8 cellular contexts compared by ENCODE assay signal in genomic region chr6:30740993-30741784, GRCh38. TPM values are rescaled to one million over a fixed set of nuclear protein-coding genes. Genes with fewer than 3 reads are reported as not detected.
A peak's percentile ranks its signal among the peaks of the same experiment; 100 is the strongest.
DNase-seq lines count a peak whose midpoint lies in the region; ATAC-seq, FAIRE-seq and TF ChIP-seq lines count a peak whose summit lies in the region.

No MANE protein-coding gene starts in this region.

- H3K4me3 ChIP-seq in GM23248, result peak overlapping the region; percentile 98
- peak overlapping the region; percentile 76 for H3K4me3 ChIP-seq in WERI-Rb-1 (ENCODE audit: low read depth, low read length)
- H3K4me3 ChIP-seq in fibroblast of the aortic adventitia (ENCODE audit: low read depth, low read length), result peak overlapping the region; percentile 95
- peak overlapping the region; percentile 85 to 94 (median 89) for H3K4me3 ChIP-seq in skeletal muscle tissue (ENCODE audit: low read length in 3 of 3)

- H3K4me2 ChIP-seq in GM23248 (ENCODE audit: unreplicated experiment), result peak overlapping the region; percentile 85

- no peak for FAIRE-seq in urothelium cell line (lab: Jason Lieb, UNC)

- peak; percentile 55 for DNase-seq in GM23248
- no peak for DNase-seq in WERI-Rb-1
- DNase-seq in fibroblast of the aortic adventitia (ENCODE audit: low read depth), result no peak
- DNase-seq in KG1 (lab: John Stamatoyannopoulos, UW), result no peak
- no peak for DNase-seq in urothelium cell line (ENCODE audit: low spot score)
- DNase-seq in activated gamma-delta T cell (lab: John Stamatoyannopoulos, UW), result no peak

- H3K9ac ChIP-seq in GM23248 (peak overlapping the region; percentile 99), skeletal muscle tissue (ENCODE audit: low read depth in 1 of 3, low read length in 3 of 3) (peak overlapping the region; percentile 87 to 95 (median 91))

- H3K9me2 ChIP-seq in GM23248 (ENCODE audit: insufficient read depth), result no peaks in the 10 kb centered on the region

- H4K20me1 ChIP-seq in GM23248 (ENCODE audit: insufficient read depth), result no peaks in the 10 kb centered on the region

- H3K36me3 ChIP-seq in GM23248 (ENCODE audit: low read depth) (peaks cover 30% of the 10 kb centered on the region), WERI-Rb-1 (peaks cover 53% of the 10 kb centered on the region), skeletal muscle tissue (ENCODE audit: control insufficient read depth in 3 of 3, insufficient read depth in 3 of 3, low read length in 3 of 3) (peaks cover 39 to 50% (median 46%) of the 10 kb centered on the region in 3 donors)

- in situ Hi-C loops in GM23248 (cut with MboI), result loop anchor here (10.0 to 25.0 kb wide), 2 partner anchors 74 to 346 kb away; no protein-coding TSS in a partner anchor

- WGBS in GM23248 (ENCODE audit: low coverage in 1 of 2, low lambda C conversion rate in 2 of 2, missing lambda C conversion rate in 2 of 2), 2 experiments, result 76% methylated on average over 9 of the region's 9 CpGs

- no peak overlapping the region for H2AFZ ChIP-seq in GM23248

- H3K9me3 ChIP-seq in GM23248 (ENCODE audit: low read depth) (no peaks in the 10 kb centered on the region), WERI-Rb-1 (ENCODE audit: severe bottlenecking) (peaks cover 11% of the 10 kb centered on the region), skeletal muscle tissue (ENCODE audit: control insufficient read depth in 3 of 3, low read length in 3 of 3) (no peaks in the 10 kb centered on the region)

- no peaks in the 10 kb centered on the region for H3K27me3 ChIP-seq in GM23248 (replicated peaks; ENCODE audit: insufficient read depth)
- H3K27me3 ChIP-seq in WERI-Rb-1 (ENCODE audit: insufficient read depth, low read depth, severe bottlenecking), result no peaks in the 10 kb centered on the region
- no peaks in the 10 kb centered on the region for H3K27me3 ChIP-seq in skeletal muscle tissue (ENCODE audit: control insufficient read depth in 3 of 3, insufficient read depth in 3 of 3, low read length in 3 of 3)

- peaks cover 77% of the 10 kb centered on the region for H3K79me2 ChIP-seq in GM23248 (ENCODE audit: insufficient read depth)

- H3K4me1 ChIP-seq in GM23248 (ENCODE audit: insufficient read depth), result peaks cover 29% of the 10 kb centered on the region
- H3K4me1 ChIP-seq in skeletal muscle tissue (ENCODE audit: control insufficient read depth in 3 of 3, insufficient read depth in 3 of 3, low read length in 3 of 3), result peaks cover 31 to 47% (median 34%) of the 10 kb centered on the region in 3 donors

- TF ChIP-seq CTCF in WERI-Rb-1 (IDR thresholded peaks at IDR 0.05; ENCODE audit: low read depth, low read length) (0 out of 2 replicates have a peak, but pooled peaks have one; percentile 2), fibroblast of the aortic adventitia (IDR thresholded peaks at IDR 0.05; ENCODE audit: insufficient read depth, low read length) (no peak)

- ATAC-seq in GM18517 (IDR thresholded peaks at IDR 0.05; ENCODE audit: unreplicated experiment), result no peak

- peak overlapping the region; percentile 96 for H3K27ac ChIP-seq in GM23248
- H3K27ac ChIP-seq in WERI-Rb-1, result peak overlapping the region; percentile 86
- peak overlapping the region; percentile 93 for H3K27ac ChIP-seq in skeletal muscle tissue (ENCODE audit: low read depth, low read length)

- H3F3A ChIP-seq in GM23248 (ENCODE audit: insufficient read depth), result peaks cover 30% of the 10 kb centered on the region

RNA-seq across cellular contexts. Expression of gene FLOT1, which starts 1.3 kb away (rescaled TPM):
- total RNA-seq in GM23248 (2014; rRNA removed; shearing (Covaris generic)), result 156 and 165 TPM in 2 replicates
- polyA plus RNA-seq in GM23248 (2016; fragmentation: Nextera tagmentation; extraction: Ambion mirVana), result 162 and 171 TPM in 2 replicates
- total RNA-seq in fibroblast of the aortic adventitia (ENCODE audit: low replicate concordance), result 77.8 and 109 TPM in 2 replicates
- total RNA-seq in skeletal muscle tissue, result 44.9 TPM

RNA-seq across cellular contexts. Expression of gene IER3, which starts 3.2 kb away (rescaled TPM):
- total RNA-seq in GM23248 (2014; rRNA removed; shearing (Covaris generic)), result 148 and 156 TPM in 2 replicates
- polyA plus RNA-seq in GM23248 (2016; fragmentation: Nextera tagmentation; extraction: Ambion mirVana), result 76.4 and 82.1 TPM in 2 replicates
- 23.8 and 26.7 TPM in 2 replicates for total RNA-seq in fibroblast of the aortic adventitia (ENCODE audit: low replicate concordance)
- 4.2 TPM for total RNA-seq in skeletal muscle tissue

RNA-seq across cellular contexts. Expression of gene TUBB, which starts 21.0 kb away (rescaled TPM):
- total RNA-seq in GM23248 (2014; rRNA removed; shearing (Covaris generic)), result 525 and 565 TPM in 2 replicates
- polyA plus RNA-seq in GM23248 (2016; fragmentation: Nextera tagmentation; extraction: Ambion mirVana), result 491 and 520 TPM in 2 replicates
- total RNA-seq in fibroblast of the aortic adventitia (ENCODE audit: low replicate concordance) (120 and 996 TPM in 2 replicates), skeletal muscle tissue (317 TPM)

RNA-seq across cellular contexts. Expression of gene MDC1, which starts 24.1 kb away (rescaled TPM):
- total RNA-seq in GM23248 (2014; rRNA removed; shearing (Covaris generic)), result 4.9 and 6.6 TPM in 2 replicates
- polyA plus RNA-seq in GM23248 (2016; fragmentation: Nextera tagmentation; extraction: Ambion mirVana), result 6.7 and 7.1 TPM in 2 replicates
- total RNA-seq in fibroblast of the aortic adventitia (ENCODE audit: low replicate concordance), result 3.7 and 12.1 TPM in 2 replicates
- total RNA-seq in skeletal muscle tissue, result 5.2 TPM

RNA-seq across cellular contexts. Expression of gene NRM, which starts 50.4 kb away (rescaled TPM):
- 5.8 and 6.2 TPM in 2 replicates for total RNA-seq in GM23248 (2014; rRNA removed; shearing (Covaris generic))
- polyA plus RNA-seq in GM23248 (2016; fragmentation: Nextera tagmentation; extraction: Ambion mirVana), result 11.3 and 11.6 TPM in 2 replicates
- total RNA-seq in fibroblast of the aortic adventitia (ENCODE audit: low replicate concordance), result 0.82 and 9.9 TPM in 2 replicates
- 3.7 TPM for total RNA-seq in skeletal muscle tissue
